Comparison of ENCODE assay signal across 26 cellular contexts in the genomic region with DNA sequence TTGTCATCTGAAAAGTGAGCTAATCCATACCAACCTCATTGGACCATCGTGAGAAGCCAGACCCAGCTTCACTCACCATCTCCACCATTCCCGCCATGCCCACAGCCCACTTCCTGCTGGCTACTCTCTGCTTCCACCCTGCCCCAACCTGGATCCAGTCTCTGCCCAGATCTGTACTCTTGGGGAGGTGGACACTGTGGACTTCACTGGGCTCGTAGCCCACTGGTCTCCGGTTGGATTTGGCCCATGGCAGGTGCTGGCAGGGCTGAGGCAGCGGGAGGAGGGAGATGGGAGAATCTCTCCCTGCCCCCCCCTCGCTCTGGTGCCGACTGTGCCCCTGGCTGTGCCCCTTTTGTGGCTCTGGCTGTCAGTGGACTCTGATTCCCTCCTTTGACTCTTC.
"Had no signal": no experiment of that assay in that cellular context is flagged by ENCODE, and none has a peak within 500 bp of the region (broad histone marks: within the 10 kb centered on the region; RNA-seq: fewer than 3 reads in every experiment).

No MANE protein-coding gene starts in this region.

- H3K27ac ChIP-seq: foreskin keratinocyte, sigmoid colon, WERI-Rb-1 had no signal

- ATAC-seq: foreskin keratinocyte, T-cell had no signal

- H3K9ac ChIP-seq: SK-N-SH had no signal

- H3K27ac Mint-ChIP-seq: activated naive CD4-positive, alpha-beta T cell treated with anti-CD3 and anti-CD28 coated beads for 36 hours; activated naive CD8-positive, alpha-beta T cell treated with anti-CD3 and anti-CD28 coated beads, Interleukin-2, amount 10 ng/mL, durations not matched to agents 7 days and 5 days; immature natural killer cell; naive B cell; progenitor cell of endocrine pancreas; T-cell; T-helper 2 cell treated with Interferon-gamma antibody and Interleukin-4, amounts not matched to agents 5 μg/mL and 100 μg/mL, for 36 hours had no signal

- H3K4me2 ChIP-seq: SK-N-SH, smooth muscle cell had no signal

- H3K4me1 Mint-ChIP-seq: activated naive CD8-positive, alpha-beta T cell treated with anti-CD3 and anti-CD28 coated beads, Interleukin-2, amount 10 ng/mL, durations not matched to agents 7 days and 5 days; immature natural killer cell; naive B cell; T-cell had no signal

- H3K4me3 ChIP-seq: sigmoid colon, smooth muscle cell had no signal

- H3K9me3 ChIP-seq: sigmoid colon, SK-N-SH had no signal

- H3K36me3 ChIP-seq: sigmoid colon, WERI-Rb-1 had no signal

- DNase-seq: activated CD4-positive, alpha-beta T cell treated with anti-CD3 and anti-CD28 coated beads for 1 hour; activated CD4-positive, alpha-beta T cell treated with anti-CD3 and anti-CD28 coated beads, Interleukin-2, amount 50 U/mL, for 1 hour; activated CD8-positive, alpha-beta memory T cell treated with anti-CD3 and anti-CD28 coated beads, Interleukin-2, amount 50 U/mL, for 48 hours; activated naive CD4-positive, alpha-beta T cell treated with anti-CD3 and anti-CD28 coated beads for 36 hours; activated naive CD8-positive, alpha-beta T cell treated with anti-CD3 and anti-CD28 coated beads, Interleukin-2, amount 10 ng/mL, durations not matched to agents 7 days and 5 days; activated T-cell treated with anti-CD3 and anti-CD28 coated beads, Interleukin-2, amount 50 U/mL, for 48 hours; amniotic stem cell; central memory CD4-positive, alpha-beta T cell; dermis blood vessel endothelial cell; effector memory CD4-positive, alpha-beta T cell; foreskin keratinocyte; immature natural killer cell; kidney glomerular epithelial cell; naive B cell; occipital lobe; retina; sigmoid colon; SK-N-SH; stimulated activated CD4-positive, alpha-beta T cell treated with anti-CD3 and anti-CD28 coated beads, Interleukin-2, amount 100 ng/mL, for 48 hours; stimulated activated CD8-positive, alpha-beta memory T cell treated with anti-CD3 and anti-CD28 coated beads, Interleukin-4, amount 100 ng/mL, for 48 hours; stimulated activated naive CD4-positive, alpha-beta T cell; T-cell had no signal

- H3K36me3 Mint-ChIP-seq: activated naive CD8-positive, alpha-beta T cell treated with anti-CD3 and anti-CD28 coated beads, Interleukin-2, amount 10 ng/mL, durations not matched to agents 7 days and 5 days; immature natural killer cell; naive B cell; T-cell had no signal

- H3K9me3 Mint-ChIP-seq: activated naive CD4-positive, alpha-beta T cell treated with anti-CD3 and anti-CD28 coated beads for 36 hours; activated naive CD8-positive, alpha-beta T cell treated with anti-CD3 and anti-CD28 coated beads, Interleukin-2, amount 10 ng/mL, durations not matched to agents 7 days and 5 days; immature natural killer cell; T-cell; T-helper 2 cell treated with Interferon-gamma antibody and Interleukin-4, amounts not matched to agents 5 μg/mL and 100 μg/mL, for 36 hours had no signal

- H3K27me3 ChIP-seq: foreskin keratinocyte, sigmoid colon had no signal

- H3K4me1 ChIP-seq: foreskin keratinocyte had no signal

- H3K4me3 Mint-ChIP-seq: activated naive CD4-positive, alpha-beta T cell treated with anti-CD3 and anti-CD28 coated beads for 36 hours; activated naive CD8-positive, alpha-beta T cell treated with anti-CD3 and anti-CD28 coated beads, Interleukin-2, amount 10 ng/mL, durations not matched to agents 7 days and 5 days; immature natural killer cell; T-cell; T-helper 2 cell treated with Interferon-gamma antibody and Interleukin-4, amounts not matched to agents 5 μg/mL and 100 μg/mL, for 36 hours had no signal
